22 cellular contexts compared by ENCODE assay signal in the genomic region with DNA sequence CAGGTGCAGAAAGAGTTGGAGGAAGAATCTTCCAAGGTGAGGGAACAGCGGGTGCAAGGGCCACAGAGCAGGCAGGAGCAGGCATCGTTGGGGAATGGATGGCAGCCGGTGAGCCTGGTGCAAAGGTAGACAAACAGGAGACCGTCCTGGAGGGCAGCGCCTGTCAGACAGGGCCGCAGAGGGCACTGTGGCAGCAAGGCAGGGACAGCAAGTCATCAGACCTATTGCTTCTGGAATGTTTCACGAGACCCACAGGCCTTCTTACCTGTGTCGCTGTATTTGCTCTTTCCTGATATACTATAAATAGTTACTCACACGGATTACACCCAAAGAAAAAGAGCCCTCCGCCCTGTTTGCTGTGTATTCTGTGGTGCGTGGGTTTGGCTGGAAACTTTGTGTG. TPM values are rescaled to one million over a fixed set of nuclear protein-coding genes. Genes with fewer than 3 reads are reported as not detected.
DNase-seq lines count a peak whose midpoint lies in the region; ATAC-seq and TF ChIP-seq lines count a peak whose summit lies in the region.
"Had no signal": no experiment of that assay in that cellular context is flagged by ENCODE, and none has a peak within 500 bp of the region (broad histone marks: within the 10 kb centered on the region; RNA-seq: fewer than 3 reads in every experiment).

No MANE protein-coding gene starts in this region.

- no peak overlapping the region for H2AFZ ChIP-seq in H9 (ENCODE audit: low read length)
- no peak overlapping the region for H2AFZ ChIP-seq in hepatocyte

- H2AK5ac ChIP-seq in H9 (ENCODE audit: insufficient read length, low read length) = no peak overlapping the region

- H3K36me3 Mint-ChIP-seq in H9 (ENCODE audit: insufficient read depth in 1 of 3, low read depth in 3 of 3) (peaks cover 22 to 35% (median 35%) of the 10 kb centered on the region in 3 experiments), WTC11 (peaks cover 32% of the 10 kb centered on the region)

- no peak overlapping the region for H2BK5ac ChIP-seq in H9 (ENCODE audit: insufficient read length, low read length)

- H3K4me3 ChIP-seq in hepatocyte = no peak overlapping the region
- H3K4me3 ChIP-seq in upper lobe of right lung = no peak overlapping the region

- H3K79me2 ChIP-seq in H9 (ENCODE audit: insufficient read depth, low read length) (no peaks in the 10 kb centered on the region; the same call in 1 of the 2 replicates), hepatocyte (no peaks in the 10 kb centered on the region)

- POLR2A ChIA-PET in WTC11 (lab: Charles Lee) = interaction anchor here (1.0 kb wide), 1 partner anchor 72 kb away, joined by 5 read pairs; the partner anchor contains the start of gene EEF2K

- H3K9me3 ChIP-seq in H9 (ENCODE audit: control insufficient read depth, low read depth, low read length) (no peaks in the 10 kb centered on the region), hepatocyte (ENCODE audit: low read depth) (no peaks in the 10 kb centered on the region), upper lobe of right lung (no peaks in the 10 kb centered on the region)
- H3K9me3 ChIP-seq: Caco-2, SK-N-SH had no signal

- H3K4ac ChIP-seq in H9 (ENCODE audit: low read depth, low read length) = no peak overlapping the region

- no peak overlapping the region for H4K91ac ChIP-seq in H9 (ENCODE audit: insufficient read length, low read depth, low read length)

- H3K27me3 ChIP-seq in H9 (ENCODE audit: insufficient read depth, low read length) (no peaks in the 10 kb centered on the region), hepatocyte (no peaks in the 10 kb centered on the region), upper lobe of right lung (no peaks in the 10 kb centered on the region)

- H3K4me3 Mint-ChIP-seq in H9 (no peak overlapping the region; a peak in 1 of 5 replicates), WTC11 (no peak overlapping the region)

- no peaks in the 10 kb centered on the region for H3K36me3 ChIP-seq in hepatocyte (replicated peaks; ENCODE audit: insufficient read depth, low read depth)
- peaks cover 89% of the 10 kb centered on the region for H3K36me3 ChIP-seq in upper lobe of right lung

- H2BK12ac ChIP-seq in H9 (ENCODE audit: insufficient read length, low read depth, low read length) = no peak overlapping the region

- no peak overlapping the region for H2BK15ac ChIP-seq in H9 (ENCODE audit: low read depth, low read length)

- no CpG with 5 or more reads among the region's 11 CpGs for WGBS in H9 (ENCODE audit: extremely low coverage, insufficient read length, low lambda C conversion rate)
- WGBS in hepatocyte (ENCODE audit: low lambda C conversion rate, missing lambda C conversion rate) = 85% methylated on average over 11 of the region's 11 CpGs

- no peak overlapping the region; the same call in 1 of the 2 replicates for H3K14ac ChIP-seq in H9 (ENCODE audit: insufficient read depth, low read length)

- intact Hi-C loops in upper lobe of right lung (cut with DNase I) = no loop called here

- no peaks in the 10 kb centered on the region for H3K27me3 Mint-ChIP-seq in H9 (ENCODE audit: low read depth)
- no peaks in the 10 kb centered on the region for H3K27me3 Mint-ChIP-seq in WTC11 (ENCODE audit: low read depth)
- H3K27me3 Mint-ChIP-seq: CD4-positive, alpha-beta memory T cell had no signal

- H2BK120ac ChIP-seq in H9 (ENCODE audit: low read depth, low read length, poor library complexity, severe bottlenecking) = no peak overlapping the region

- H3K4me2 ChIP-seq in H9 (ENCODE audit: insufficient read depth, insufficient read length, low read length) (no peak overlapping the region), hepatocyte (no peak overlapping the region)
- H3K4me2 ChIP-seq: SK-N-SH had no signal

- no peaks in the 10 kb centered on the region for H3K79me1 ChIP-seq in H9 (ENCODE audit: insufficient read depth, low read depth, low read length, poor library complexity, severe bottlenecking)

- no peak overlapping the region for H3K9ac ChIP-seq in H9 (ENCODE audit: extremely low read depth, insufficient read length, low read length)
- H3K9ac ChIP-seq: SK-N-SH had no signal

- no peak overlapping the region for H3K56ac ChIP-seq in H9 (ENCODE audit: insufficient read length, low read depth, low read length)

- CTCF ChIA-PET in WTC11 (lab: Charles Lee) = interaction anchor here (0.8 to 1.0 kb wide), 4 partner anchors 9 to 82 kb away, joined by 3 to 7 read pairs (median 4); partner anchors contain the start of gene EEF2K

- H3K4me1 Mint-ChIP-seq in H9 = peaks cover 7 to 9% of the 10 kb centered on the region in 2 experiments
- H3K4me1 Mint-ChIP-seq in WTC11 = peaks cover 7% of the 10 kb centered on the region
- H3K4me1 Mint-ChIP-seq: CD4-positive, alpha-beta memory T cell had no signal

- no peak for TF ChIP-seq CTCF in H9 (conservative IDR thresholded peaks at IDR 0.05)
- TF ChIP-seq CTCF in WTC11 (IDR thresholded peaks at IDR 0.05) = no peak
- TF ChIP-seq CTCF in hepatocyte (IDR thresholded peaks at IDR 0.05; ENCODE audit: poor library complexity) = no peak
- TF ChIP-seq CTCF in upper lobe of right lung (IDR thresholded peaks at IDR 0.05) = no peak

- no peak overlapping the region for H3T11ph ChIP-seq in H9 (ENCODE audit: low read length)

- DNase-seq in H9 (no peak), WTC11 (ENCODE audit: low spot score) (no peak), hepatocyte (ENCODE audit: low spot score) (no peak), upper lobe of right lung (no peak), T1000 (lab: John Stamatoyannopoulos, UW) (no peak), NCI-H748 treated with DMSO at 0.1 percent for 48 hours (lab: John Stamatoyannopoulos, UW) (no peak)
- DNase-seq: C1 segment of cervical spinal cord; Caco-2; CD4-positive, alpha-beta memory T cell; DMS79; EL; GDM1; HCEC 1CT; Kasumi-1; NCI-H1105; NCI-H146; NCI-H1930; NCI-H2107; NCI-H774; SK-N-SH; SW 1271 had no signal

- H3K4me1 ChIP-seq in H9 (ENCODE audit: insufficient read depth, low read length) (no peaks in the 10 kb centered on the region), hepatocyte (ENCODE audit: insufficient read depth) (no peaks in the 10 kb centered on the region), upper lobe of right lung (no peaks in the 10 kb centered on the region)
- H3K4me1 ChIP-seq: Caco-2 had no signal

- no peak overlapping the region for H2BK20ac ChIP-seq in H9 (ENCODE audit: low read depth, low read length, poor library complexity, severe bottlenecking)

- no peak overlapping the region for H3K18ac ChIP-seq in H9 (ENCODE audit: insufficient read length, low read depth, low read length)

- H3K23ac ChIP-seq in H9 (ENCODE audit: insufficient read length, low read depth, low read length) = no peak overlapping the region

- no peaks in the 10 kb centered on the region for H3K9me2 ChIP-seq in hepatocyte (replicated peaks; ENCODE audit: insufficient read depth)
- H3K9me2 ChIP-seq: SK-N-SH had no signal

- H3K9me3 Mint-ChIP-seq in H9 = peaks cover 3 to 6% of the 10 kb centered on the region in 2 experiments; a peak in 2 of 5 replicates
- H3K9me3 Mint-ChIP-seq in WTC11 = peaks cover 7% of the 10 kb centered on the region
- H3K9me3 Mint-ChIP-seq: CD4-positive, alpha-beta memory T cell had no signal

- H4K20me1 ChIP-seq in H9 (ENCODE audit: control insufficient read depth, insufficient read depth, insufficient read length) (peaks cover 3% of the 10 kb centered on the region), hepatocyte (ENCODE audit: insufficient read depth, poor library complexity, severe bottlenecking) (no peaks in the 10 kb centered on the region)

- no peak overlapping the region for H4K5ac ChIP-seq in H9 (ENCODE audit: insufficient read length, low read depth, low read length)

- no peak overlapping the region for H3K27ac ChIP-seq in H9 (ENCODE audit: insufficient read length, low read depth, low read length)
- peak overlapping the region; percentile 57 for H3K27ac ChIP-seq in hepatocyte
- no peak overlapping the region for H3K27ac ChIP-seq in upper lobe of right lung

- no peak overlapping the region for H4K8ac ChIP-seq in H9 (replicated peaks; ENCODE audit: insufficient read length, low read depth, low read length)

- H3K23me2 ChIP-seq in H9 (ENCODE audit: insufficient read length, low read depth, low read length, poor library complexity, severe bottlenecking) = no peaks in the 10 kb centered on the region

- peak; percentile 24 for ATAC-seq in WTC11
- ATAC-seq in upper lobe of right lung = peak; percentile 33
- ATAC-seq in GM18907 (IDR thresholded peaks at IDR 0.05; ENCODE audit: unreplicated experiment) = no peak

- peak overlapping the region; percentile 47 to 91 (median 75); a peak in 6 of 7 replicates for H3K27ac Mint-ChIP-seq in H9
- H3K27ac Mint-ChIP-seq in WTC11 = peak overlapping the region; percentile 91

TF ChIP-seq in WTC11, 78 proteins besides CTCF, POLR2A, EP300 and RAD21 (continues in another document):
- TF ChIP-seq ZNF423 (CRISPR knock-in tag; IDR thresholded peaks at IDR 0.05) (no peak), ZMAT4 (CRISPR knock-in tag; IDR thresholded peaks at IDR 0.05) (no peak), E2F4 (CRISPR knock-in tag; IDR thresholded peaks at IDR 0.05; ENCODE audit: borderline replicate concordance, low read depth) (no peak)

RNA-seq across cellular contexts. Expression of gene POLR3E, which starts 18.8 kb away (rescaled TPM):
- total RNA-seq in H9 (2021) = 101 and 103 TPM in 2 replicates
- total RNA-seq in WTC11 (2021) = 62.2 to 73.5 TPM (median 68.0 TPM) in 3 replicates
- total RNA-seq in hepatocyte = 31.5 and 62.5 TPM in 2 replicates
- polyA plus RNA-seq in hepatocyte = 23.5 and 26.9 TPM in 2 replicates
- 43.3 TPM for total RNA-seq in upper lobe of right lung
